Comparison of ENCODE assay signal across 1 cellular context in the genomic region with DNA sequence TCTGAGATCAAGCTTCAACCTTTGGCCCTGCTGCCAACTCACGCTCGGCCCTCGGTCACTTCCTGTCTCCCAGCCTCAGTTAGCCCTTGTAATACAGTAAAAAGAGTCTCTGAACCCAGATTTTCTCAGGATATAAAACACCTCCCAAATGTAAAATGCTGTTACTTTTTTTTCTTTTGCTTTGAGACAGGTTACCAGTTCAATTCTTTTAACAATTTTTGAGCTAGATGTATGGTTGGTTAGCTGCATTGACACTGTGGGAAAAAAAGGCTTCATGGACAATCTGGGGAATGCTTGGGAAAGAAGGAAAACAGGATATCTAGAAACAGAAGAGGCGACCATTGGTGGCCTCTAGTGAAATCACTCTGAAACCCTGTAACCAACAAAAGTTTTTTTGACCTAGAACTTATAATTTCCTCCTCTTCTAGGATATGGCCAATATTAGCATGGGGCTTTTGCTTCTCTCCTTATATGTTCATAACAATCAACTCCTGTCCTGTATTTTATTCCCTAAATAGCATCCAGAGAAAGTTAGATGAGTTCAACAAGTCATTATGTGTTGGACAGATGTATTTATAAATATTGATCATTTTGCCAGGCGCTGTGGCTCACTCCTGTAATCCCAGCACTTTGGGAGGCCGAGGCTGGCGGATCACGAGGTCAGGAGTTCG.
TF ChIP-seq lines count a peak whose summit lies in the region.

No MANE protein-coding gene starts in this region.

TF ChIP-seq in HepG2, 621 proteins besides CTCF, POLR2A, EP300 and RAD21 (continued from another document):
- 0 out of 2 replicates have a peak, but pooled peaks have one; percentile 30 for TF ChIP-seq CREB1 (IDR thresholded peaks at IDR 0.05)
- peak; percentile 62; the same call in 1 of the 2 replicates for TF ChIP-seq CREB1 (CRISPR knock-in tag; IDR thresholded peaks at IDR 0.05)
- TF ChIP-seq, protein P1, sequence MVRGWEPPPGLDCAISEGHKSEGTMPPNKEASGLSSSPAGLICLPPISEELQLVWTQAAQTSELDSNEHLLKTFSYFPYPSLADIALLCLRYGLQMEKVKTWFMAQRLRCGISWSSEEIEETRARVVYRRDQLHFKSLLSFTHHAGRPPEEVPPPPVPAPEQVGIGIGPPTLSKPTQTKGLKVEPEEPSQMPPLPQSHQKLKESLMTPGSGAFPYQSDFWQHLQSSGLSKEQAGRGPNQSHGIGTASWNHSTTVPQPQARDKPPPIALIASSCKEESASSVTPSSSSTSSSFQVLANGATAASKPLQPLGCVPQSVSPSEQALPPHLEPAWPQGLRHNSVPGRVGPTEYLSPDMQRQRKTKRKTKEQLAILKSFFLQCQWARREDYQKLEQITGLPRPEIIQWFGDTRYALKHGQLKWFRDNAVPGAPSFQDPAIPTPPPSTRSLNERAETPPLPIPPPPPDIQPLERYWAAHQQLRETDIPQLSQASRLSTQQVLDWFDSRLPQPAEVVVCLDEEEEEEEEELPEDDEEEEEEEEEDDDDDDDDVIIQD (CRISPR knock-in tag; IDR thresholded peaks at IDR 0.05; ENCODE audit: low read depth), result 0 out of 2 replicates have a peak, but pooled peaks have one; percentile 10
- peak; percentile 62 for TF ChIP-seq PHF21A (CRISPR knock-in tag; IDR thresholded peaks at IDR 0.05)
- TF ChIP-seq SIX4 (CRISPR knock-in tag; IDR thresholded peaks at IDR 0.05), result 0 out of 2 replicates have a peak, but pooled peaks have one; percentile 5
- TF ChIP-seq, protein P2, sequence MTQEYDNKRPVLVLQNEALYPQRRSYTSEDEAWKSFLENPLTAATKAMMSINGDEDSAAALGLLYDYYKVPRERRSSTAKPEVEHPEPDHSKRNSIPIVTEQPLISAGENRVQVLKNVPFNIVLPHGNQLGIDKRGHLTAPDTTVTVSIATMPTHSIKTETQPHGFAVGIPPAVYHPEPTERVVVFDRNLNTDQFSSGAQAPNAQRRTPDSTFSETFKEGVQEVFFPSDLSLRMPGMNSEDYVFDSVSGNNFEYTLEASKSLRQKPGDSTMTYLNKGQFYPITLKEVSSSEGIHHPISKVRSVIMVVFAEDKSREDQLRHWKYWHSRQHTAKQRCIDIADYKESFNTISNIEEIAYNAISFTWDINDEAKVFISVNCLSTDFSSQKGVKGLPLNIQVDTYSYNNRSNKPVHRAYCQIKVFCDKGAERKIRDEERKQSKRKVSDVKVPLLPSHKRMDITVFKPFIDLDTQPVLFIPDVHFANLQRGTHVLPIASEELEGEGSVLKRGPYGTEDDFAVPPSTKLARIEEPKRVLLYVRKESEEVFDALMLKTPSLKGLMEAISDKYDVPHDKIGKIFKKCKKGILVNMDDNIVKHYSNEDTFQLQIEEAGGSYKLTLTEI (CRISPR knock-in tag; conservative IDR thresholded peaks at IDR 0.05), result no peak
- TF ChIP-seq, protein P3, sequence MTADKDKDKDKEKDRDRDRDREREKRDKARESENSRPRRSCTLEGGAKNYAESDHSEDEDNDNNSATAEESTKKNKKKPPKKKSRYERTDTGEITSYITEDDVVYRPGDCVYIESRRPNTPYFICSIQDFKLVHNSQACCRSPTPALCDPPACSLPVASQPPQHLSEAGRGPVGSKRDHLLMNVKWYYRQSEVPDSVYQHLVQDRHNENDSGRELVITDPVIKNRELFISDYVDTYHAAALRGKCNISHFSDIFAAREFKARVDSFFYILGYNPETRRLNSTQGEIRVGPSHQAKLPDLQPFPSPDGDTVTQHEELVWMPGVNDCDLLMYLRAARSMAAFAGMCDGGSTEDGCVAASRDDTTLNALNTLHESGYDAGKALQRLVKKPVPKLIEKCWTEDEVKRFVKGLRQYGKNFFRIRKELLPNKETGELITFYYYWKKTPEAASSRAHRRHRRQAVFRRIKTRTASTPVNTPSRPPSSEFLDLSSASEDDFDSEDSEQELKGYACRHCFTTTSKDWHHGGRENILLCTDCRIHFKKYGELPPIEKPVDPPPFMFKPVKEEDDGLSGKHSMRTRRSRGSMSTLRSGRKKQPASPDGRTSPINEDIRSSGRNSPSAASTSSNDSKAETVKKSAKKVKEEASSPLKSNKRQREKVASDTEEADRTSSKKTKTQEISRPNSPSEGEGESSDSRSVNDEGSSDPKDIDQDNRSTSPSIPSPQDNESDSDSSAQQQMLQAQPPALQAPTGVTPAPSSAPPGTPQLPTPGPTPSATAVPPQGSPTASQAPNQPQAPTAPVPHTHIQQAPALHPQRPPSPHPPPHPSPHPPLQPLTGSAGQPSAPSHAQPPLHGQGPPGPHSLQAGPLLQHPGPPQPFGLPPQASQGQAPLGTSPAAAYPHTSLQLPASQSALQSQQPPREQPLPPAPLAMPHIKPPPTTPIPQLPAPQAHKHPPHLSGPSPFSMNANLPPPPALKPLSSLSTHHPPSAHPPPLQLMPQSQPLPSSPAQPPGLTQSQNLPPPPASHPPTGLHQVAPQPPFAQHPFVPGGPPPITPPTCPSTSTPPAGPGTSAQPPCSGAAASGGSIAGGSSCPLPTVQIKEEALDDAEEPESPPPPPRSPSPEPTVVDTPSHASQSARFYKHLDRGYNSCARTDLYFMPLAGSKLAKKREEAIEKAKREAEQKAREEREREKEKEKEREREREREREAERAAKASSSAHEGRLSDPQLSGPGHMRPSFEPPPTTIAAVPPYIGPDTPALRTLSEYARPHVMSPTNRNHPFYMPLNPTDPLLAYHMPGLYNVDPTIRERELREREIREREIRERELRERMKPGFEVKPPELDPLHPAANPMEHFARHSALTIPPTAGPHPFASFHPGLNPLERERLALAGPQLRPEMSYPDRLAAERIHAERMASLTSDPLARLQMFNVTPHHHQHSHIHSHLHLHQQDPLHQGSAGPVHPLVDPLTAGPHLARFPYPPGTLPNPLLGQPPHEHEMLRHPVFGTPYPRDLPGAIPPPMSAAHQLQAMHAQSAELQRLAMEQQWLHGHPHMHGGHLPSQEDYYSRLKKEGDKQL (CRISPR knock-in tag; IDR thresholded peaks at IDR 0.05; ENCODE audit: low read depth), result no peak
- 0 out of 2 replicates have a peak, but pooled peaks have one; percentile 5 for TF ChIP-seq IRX3 (CRISPR knock-in tag; IDR thresholded peaks at IDR 0.05; ENCODE audit: borderline replicate concordance, low read depth)
- 0 out of 2 replicates have a peak, but pooled peaks have one; percentile 4 for TF ChIP-seq ZNF878 (CRISPR knock-in tag; IDR thresholded peaks at IDR 0.05)
- TF ChIP-seq, protein P4, sequence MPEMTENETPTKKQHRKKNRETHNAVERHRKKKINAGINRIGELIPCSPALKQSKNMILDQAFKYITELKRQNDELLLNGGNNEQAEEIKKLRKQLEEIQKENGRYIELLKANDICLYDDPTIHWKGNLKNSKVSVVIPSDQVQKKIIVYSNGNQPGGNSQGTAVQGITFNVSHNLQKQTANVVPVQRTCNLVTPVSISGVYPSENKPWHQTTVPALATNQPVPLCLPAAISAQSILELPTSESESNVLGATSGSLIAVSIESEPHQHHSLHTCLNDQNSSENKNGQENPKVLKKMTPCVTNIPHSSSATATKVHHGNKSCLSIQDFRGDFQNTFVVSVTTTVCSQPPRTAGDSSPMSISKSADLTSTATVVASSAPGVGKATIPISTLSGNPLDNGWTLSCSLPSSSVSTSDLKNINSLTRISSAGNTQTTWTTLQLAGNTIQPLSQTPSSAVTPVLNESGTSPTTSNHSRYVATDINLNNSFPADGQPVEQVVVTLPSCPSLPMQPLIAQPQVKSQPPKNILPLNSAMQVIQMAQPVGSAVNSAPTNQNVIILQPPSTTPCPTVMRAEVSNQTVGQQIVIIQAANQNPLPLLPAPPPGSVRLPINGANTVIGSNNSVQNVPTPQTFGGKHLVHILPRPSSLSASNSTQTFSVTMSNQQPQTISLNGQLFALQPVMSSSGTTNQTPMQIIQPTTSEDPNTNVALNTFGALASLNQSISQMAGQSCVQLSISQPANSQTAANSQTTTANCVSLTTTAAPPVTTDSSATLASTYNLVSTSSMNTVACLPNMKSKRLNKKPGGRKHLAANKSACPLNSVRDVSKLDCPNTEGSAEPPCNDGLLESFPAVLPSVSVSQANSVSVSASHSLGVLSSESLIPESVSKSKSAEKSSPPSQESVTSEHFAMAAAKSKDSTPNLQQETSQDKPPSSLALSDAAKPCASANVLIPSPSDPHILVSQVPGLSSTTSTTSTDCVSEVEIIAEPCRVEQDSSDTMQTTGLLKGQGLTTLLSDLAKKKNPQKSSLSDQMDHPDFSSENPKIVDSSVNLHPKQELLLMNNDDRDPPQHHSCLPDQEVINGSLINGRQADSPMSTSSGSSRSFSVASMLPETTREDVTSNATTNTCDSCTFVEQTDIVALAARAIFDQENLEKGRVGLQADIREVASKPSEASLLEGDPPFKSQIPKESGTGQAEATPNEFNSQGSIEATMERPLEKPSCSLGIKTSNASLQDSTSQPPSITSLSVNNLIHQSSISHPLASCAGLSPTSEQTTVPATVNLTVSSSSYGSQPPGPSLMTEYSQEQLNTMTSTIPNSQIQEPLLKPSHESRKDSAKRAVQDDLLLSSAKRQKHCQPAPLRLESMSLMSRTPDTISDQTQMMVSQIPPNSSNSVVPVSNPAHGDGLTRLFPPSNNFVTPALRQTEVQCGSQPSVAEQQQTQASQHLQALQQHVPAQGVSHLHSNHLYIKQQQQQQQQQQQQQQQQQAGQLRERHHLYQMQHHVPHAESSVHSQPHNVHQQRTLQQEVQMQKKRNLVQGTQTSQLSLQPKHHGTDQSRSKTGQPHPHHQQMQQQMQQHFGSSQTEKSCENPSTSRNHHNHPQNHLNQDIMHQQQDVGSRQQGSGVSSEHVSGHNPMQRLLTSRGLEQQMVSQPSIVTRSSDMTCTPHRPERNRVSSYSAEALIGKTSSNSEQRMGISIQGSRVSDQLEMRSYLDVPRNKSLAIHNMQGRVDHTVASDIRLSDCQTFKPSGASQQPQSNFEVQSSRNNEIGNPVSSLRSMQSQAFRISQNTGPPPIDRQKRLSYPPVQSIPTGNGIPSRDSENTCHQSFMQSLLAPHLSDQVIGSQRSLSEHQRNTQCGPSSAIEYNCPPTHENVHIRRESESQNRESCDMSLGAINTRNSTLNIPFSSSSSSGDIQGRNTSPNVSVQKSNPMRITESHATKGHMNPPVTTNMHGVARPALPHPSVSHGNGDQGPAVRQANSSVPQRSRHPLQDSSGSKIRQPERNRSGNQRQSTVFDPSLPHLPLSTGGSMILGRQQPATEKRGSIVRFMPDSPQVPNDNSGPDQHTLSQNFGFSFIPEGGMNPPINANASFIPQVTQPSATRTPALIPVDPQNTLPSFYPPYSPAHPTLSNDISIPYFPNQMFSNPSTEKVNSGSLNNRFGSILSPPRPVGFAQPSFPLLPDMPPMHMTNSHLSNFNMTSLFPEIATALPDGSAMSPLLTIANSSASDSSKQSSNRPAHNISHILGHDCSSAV (CRISPR knock-in tag; IDR thresholded peaks at IDR 0.05; ENCODE audit: borderline replicate concordance), result no peak
- TF ChIP-seq, protein P5, sequence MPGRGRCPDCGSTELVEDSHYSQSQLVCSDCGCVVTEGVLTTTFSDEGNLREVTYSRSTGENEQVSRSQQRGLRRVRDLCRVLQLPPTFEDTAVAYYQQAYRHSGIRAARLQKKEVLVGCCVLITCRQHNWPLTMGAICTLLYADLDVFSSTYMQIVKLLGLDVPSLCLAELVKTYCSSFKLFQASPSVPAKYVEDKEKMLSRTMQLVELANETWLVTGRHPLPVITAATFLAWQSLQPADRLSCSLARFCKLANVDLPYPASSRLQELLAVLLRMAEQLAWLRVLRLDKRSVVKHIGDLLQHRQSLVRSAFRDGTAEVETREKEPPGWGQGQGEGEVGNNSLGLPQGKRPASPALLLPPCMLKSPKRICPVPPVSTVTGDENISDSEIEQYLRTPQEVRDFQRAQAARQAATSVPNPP (CRISPR knock-in tag; IDR thresholded peaks at IDR 0.05), result no peak
- TF ChIP-seq, protein P6, sequence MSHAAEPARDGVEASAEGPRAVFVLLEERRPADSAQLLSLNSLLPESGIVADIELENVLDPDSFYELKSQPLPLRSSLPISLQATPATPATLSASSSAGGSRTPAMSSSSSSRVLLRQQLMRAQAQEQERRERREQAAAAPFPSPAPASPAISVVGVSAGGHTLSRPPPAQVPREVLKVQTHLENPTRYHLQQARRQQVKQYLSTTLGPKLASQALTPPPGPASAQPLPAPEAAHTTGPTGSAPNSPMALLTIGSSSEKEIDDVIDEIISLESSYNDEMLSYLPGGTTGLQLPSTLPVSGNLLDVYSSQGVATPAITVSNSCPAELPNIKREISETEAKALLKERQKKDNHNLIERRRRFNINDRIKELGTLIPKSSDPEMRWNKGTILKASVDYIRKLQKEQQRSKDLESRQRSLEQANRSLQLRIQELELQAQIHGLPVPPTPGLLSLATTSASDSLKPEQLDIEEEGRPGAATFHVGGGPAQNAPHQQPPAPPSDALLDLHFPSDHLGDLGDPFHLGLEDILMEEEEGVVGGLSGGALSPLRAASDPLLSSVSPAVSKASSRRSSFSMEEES (CRISPR knock-in tag; IDR thresholded peaks at IDR 0.05), result 0 out of 2 replicates have a peak, but pooled peaks have one; percentile 1
- TF ChIP-seq RARA (CRISPR knock-in tag; IDR thresholded peaks at IDR 0.05), result peak; percentile 59; the same call in 1 of the 2 replicates
